In genomic region chr15:57732526-57733331, GRCh38 we compare ENCODE assay signal across 8 cellular contexts. TPM values are rescaled to one million over a fixed set of nuclear protein-coding genes. Genes with fewer than 3 reads are reported as not detected.
DNase-seq lines count a peak whose midpoint lies in the region; ATAC-seq and TF ChIP-seq lines count a peak whose summit lies in the region.

No MANE protein-coding gene starts in this region.

- H3K36me3 ChIP-seq in GM23248 (ENCODE audit: low read depth) (no peaks in the 10 kb centered on the region), PC-9 (ENCODE audit: low read depth) (no peaks in the 10 kb centered on the region), heart left ventricle (no peaks in the 10 kb centered on the region)

- 40 to 46% methylated on average over 12 of the region's 12 CpGs for WGBS in GM23248 (ENCODE audit: low coverage in 1 of 2, low lambda C conversion rate in 2 of 2, missing lambda C conversion rate in 2 of 2), 2 experiments
- 38 to 43% (median 41%) methylated on average over 12 of the region's 12 CpGs for WGBS in heart left ventricle, 4 donors

- CTCF ChIA-PET in PC-9 (lab: Charles Lee), result interaction anchor here (1.0 kb wide), 1 partner anchor 70 kb away, joined by 3 read pairs; no protein-coding TSS in a partner anchor

- no peak overlapping the region for H3K4me3 ChIP-seq in GM23248
- no peak overlapping the region for H3K4me3 ChIP-seq in PC-9
- H3K4me3 ChIP-seq in heart left ventricle, result no peak overlapping the region

- POLR2A ChIA-PET in PC-9 (lab: Charles Lee; ENCODE audit: unreplicated experiment), result no interaction called here

- BruUV-seq in PC-9 (replicated peaks; lab: Mats Ljungman, UMichigan), result no TSS peak

- ATAC-seq in heart left ventricle (peak in 2 of 4 donors; percentile 58 to 69), sciatic nerve (peak; percentile 71), HG03432 (IDR thresholded peaks at IDR 0.05; ENCODE audit: unreplicated experiment) (no peak)

- no peaks in the 10 kb centered on the region for H3K27me3 ChIP-seq in GM23248 (replicated peaks; ENCODE audit: insufficient read depth)
- H3K27me3 ChIP-seq in PC-9 (ENCODE audit: insufficient read depth, low read depth), result no peaks in the 10 kb centered on the region
- H3K27me3 ChIP-seq in heart left ventricle, result no peaks in the 10 kb centered on the region

- TF ChIP-seq CTCF in PC-9 (conservative IDR thresholded peaks at IDR 0.05) (peak; percentile 85), heart left ventricle (IDR thresholded peaks at IDR 0.05) (peak; percentile 80 to 93 (median 88))

- no peak overlapping the region for H3K27ac ChIP-seq in GM23248
- no peak overlapping the region for H3K27ac ChIP-seq in PC-9
- H3K27ac ChIP-seq in heart left ventricle, result no peak overlapping the region

- H3F3A ChIP-seq in GM23248 (ENCODE audit: insufficient read depth), result no peaks in the 10 kb centered on the region
- H3F3A ChIP-seq in PC-9 (ENCODE audit: insufficient read depth, low read depth), result no peaks in the 10 kb centered on the region

- H3K9me2 ChIP-seq in GM23248 (ENCODE audit: insufficient read depth) (no peaks in the 10 kb centered on the region), PC-9 (ENCODE audit: insufficient read depth) (no peaks in the 10 kb centered on the region)

- H3K79me2 ChIP-seq in GM23248 (ENCODE audit: insufficient read depth) (no peaks in the 10 kb centered on the region), PC-9 (ENCODE audit: low read depth) (no peaks in the 10 kb centered on the region)

- H2AFZ ChIP-seq in GM23248, result 0 out of 2 replicates have a peak overlapping the region, but pooled peaks have one; percentile 10
- no peak overlapping the region for H2AFZ ChIP-seq in PC-9

- in situ Hi-C loops in GM23248 (cut with MboI), result no loop called here

- intact Hi-C loops in PC-9 (cut with micrococcal nuclease; ENCODE audit: unreplicated experiment), result loop anchor here (1.0 to 5.0 kb wide), 2 partner anchors 120 to 171 kb away; no protein-coding TSS in a partner anchor
- intact Hi-C loops in heart left ventricle (cut with DNase I), result loop anchor here in 6 of 10 donors (2.0 to 10.0 kb wide), 7 partner anchors 125 to 452 kb away; no protein-coding TSS in a partner anchor
- intact Hi-C loops in sciatic nerve (cut with DNase I), result no loop called here

- TF ChIP-seq POLR2A in heart left ventricle (IDR thresholded peaks at IDR 0.05), result no peak

- DNase-seq in CD1c-positive myeloid dendritic cell (ENCODE audit: extremely low spot score), result peak; percentile 65
- DNase-seq in GM23248, result peak; percentile 69
- DNase-seq in PC-9, result peak in 1 of 2 experiments; percentile 45
- DNase-seq in activated effector memory CD4-positive, alpha-beta T cell treated with Interleukin-2 at 50 U/mL for 16 hours, result peak; percentile 6
- peak in 3 of 5 donors; percentile 35 to 52 (median 37) for DNase-seq in heart left ventricle
- peak; percentile 72 for DNase-seq in sciatic nerve (ENCODE audit: low spot score)
- no peak for DNase-seq in islet precursor cell

- H3K4me1 ChIP-seq in GM23248 (ENCODE audit: insufficient read depth), result peaks cover 3% of the 10 kb centered on the region; the same call in 1 of the 2 replicates
- H3K4me1 ChIP-seq in PC-9 (replicated peaks; ENCODE audit: insufficient read depth), result no peaks in the 10 kb centered on the region
- H3K4me1 ChIP-seq in heart left ventricle, result peaks cover 0 to 10% (median 4%) of the 10 kb centered on the region in 12 donors

- no peak overlapping the region for H3K9ac ChIP-seq in GM23248

- no peak overlapping the region for H3K4me2 ChIP-seq in GM23248 (ENCODE audit: unreplicated experiment)
- H3K4me2 ChIP-seq in PC-9, result no peak overlapping the region

- H4K20me1 ChIP-seq in GM23248 (ENCODE audit: insufficient read depth), result no peaks in the 10 kb centered on the region
- H4K20me1 ChIP-seq in PC-9 (ENCODE audit: insufficient read depth), result no peaks in the 10 kb centered on the region

- H3K9me3 ChIP-seq in GM23248 (ENCODE audit: low read depth) (no peaks in the 10 kb centered on the region), PC-9 (ENCODE audit: insufficient read depth, low read depth) (no peaks in the 10 kb centered on the region), heart left ventricle (peaks cover 0 to 6% (median 0%) of the 10 kb centered on the region in 12 donors)

RNA-seq across cellular contexts. Expression of gene POLR2M, which starts 26.2 kb away (rescaled TPM):
- total RNA-seq in GM23248 (2014; rRNA removed; shearing (Covaris generic)), result 56.1 and 226 TPM in 2 replicates
- polyA plus RNA-seq in GM23248 (2016; fragmentation: Nextera tagmentation; extraction: Ambion mirVana) (38.6 and 39.3 TPM in 2 replicates), heart left ventricle (100 to 1,000 TPM in 1 of 2 donors, 10 to 100 TPM in 1; 17.4 to 210 TPM)
- total RNA-seq in PC-9 (2021) (53.9 and 56.8 TPM in 2 replicates), heart left ventricle (100 to 1,000 TPM in 1 of 9 donors, 10 to 100 TPM in 8; 23.6 to 243 (median 52.8) TPM), sciatic nerve (78.3 TPM)
